In the genomic region with DNA sequence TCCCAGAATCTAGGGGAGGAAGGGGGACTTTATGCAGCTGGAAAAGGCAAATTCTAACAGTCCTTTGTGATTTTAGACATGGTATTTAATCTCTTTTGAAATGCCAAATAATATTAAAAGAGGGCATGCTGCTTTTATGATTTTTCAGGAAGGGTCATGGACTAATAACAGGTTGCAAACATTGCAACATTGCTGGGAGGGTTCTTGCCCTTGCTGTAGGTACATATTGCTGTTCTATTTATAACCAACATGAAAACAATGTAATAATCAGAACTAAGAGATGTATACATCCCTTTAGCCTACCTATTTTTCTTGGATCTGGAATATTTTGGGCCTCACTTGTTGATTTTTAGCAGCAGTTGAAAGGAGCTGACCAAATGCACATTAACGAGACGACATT, we compare ENCODE assay signal across 15 cellular contexts.
DNase-seq lines count a peak whose midpoint lies in the region; ATAC-seq and TF ChIP-seq lines count a peak whose summit lies in the region.
"Had no signal": no experiment of that assay in that cellular context is flagged by ENCODE, and none has a peak within 500 bp of the region (broad histone marks: within the 10 kb centered on the region; RNA-seq: fewer than 3 reads in every experiment).

No MANE protein-coding gene starts in this region.

- no peak overlapping the region for H3K4me3 ChIP-seq in MM.1S (ENCODE audit: low read length)
- H3K4me3 ChIP-seq in endodermal cell (ENCODE audit: low read length) = no peak overlapping the region
- H3K4me3 ChIP-seq in neural progenitor cell = no peak overlapping the region
- no peak overlapping the region for H3K4me3 ChIP-seq in gastroesophageal sphincter
- H3K4me3 ChIP-seq: SJCRH30 had no signal

- peaks cover 39% of the 10 kb centered on the region for H3F3A ChIP-seq in MM.1S (ENCODE audit: insufficient read depth, low read length)
- H3F3A ChIP-seq in neural progenitor cell (ENCODE audit: low read depth) = no peaks in the 10 kb centered on the region

- ATAC-seq in HG03095 (IDR thresholded peaks at IDR 0.05; ENCODE audit: unreplicated experiment) (no peak), gastroesophageal sphincter (no peak)
- ATAC-seq: PC-3 had no signal

- H3K36me3 Mint-ChIP-seq in endodermal cell (ENCODE audit: low read depth) (no peaks in the 10 kb centered on the region), neural progenitor cell (no peaks in the 10 kb centered on the region), type B pancreatic cell (no peaks in the 10 kb centered on the region)
- H3K36me3 Mint-ChIP-seq: CD4-positive, CD25-positive, alpha-beta regulatory T cell had no signal

- no peak for DNase-seq in MM.1S
- DNase-seq in endodermal cell = no peak
- DNase-seq in neural progenitor cell (ENCODE audit: low spot score) = no peak
- DNase-seq in type B pancreatic cell (ENCODE audit: extremely low spot score, unreplicated experiment) = no peak
- DNase-seq in effector CD8-positive, alpha-beta T cell (lab: John Stamatoyannopoulos, UW) = no peak
- DNase-seq: CD4-positive, CD25-positive, alpha-beta regulatory T cell; NCI-H1417 treated with DMSO at 0.1 percent for 48 hours; NCI-H1930; NCI-H2171; PC-3; SJCRH30 had no signal

- H3K79me2 ChIP-seq in MM.1S (ENCODE audit: low read length) (no peaks in the 10 kb centered on the region), neural progenitor cell (ENCODE audit: low read depth) (no peaks in the 10 kb centered on the region)

- H3K27me3 ChIP-seq in MM.1S (replicated peaks; ENCODE audit: insufficient read depth, low read length) (no peaks in the 10 kb centered on the region), endodermal cell (ENCODE audit: control insufficient read depth, insufficient read depth, low read length, poor library complexity, severe bottlenecking) (no peaks in the 10 kb centered on the region), neural progenitor cell (no peaks in the 10 kb centered on the region), gastroesophageal sphincter (no peaks in the 10 kb centered on the region)
- H3K27me3 ChIP-seq: SJCRH30 had no signal

- H3K4me1 ChIP-seq in MM.1S (ENCODE audit: low read length) (peaks cover 54% of the 10 kb centered on the region), endodermal cell (ENCODE audit: control insufficient read depth, insufficient read depth, low read length) (no peaks in the 10 kb centered on the region), neural progenitor cell (peaks cover 10% of the 10 kb centered on the region), gastroesophageal sphincter (peaks cover 0 to 49% (median 3%) of the 10 kb centered on the region in 3 donors)
- H3K4me1 ChIP-seq: SJCRH30 had no signal

- H3K9ac ChIP-seq in MM.1S (ENCODE audit: low read length) (peak overlapping the region; percentile 61; the same call in 1 of the 2 replicates), endodermal cell (ENCODE audit: extremely low read depth, low read length, poor library complexity, severe bottlenecking) (no peak overlapping the region), neural progenitor cell (no peak overlapping the region)

- peak overlapping the region; percentile 51; the same call in 1 of the 2 replicates for H3K4me2 ChIP-seq in MM.1S (ENCODE audit: low read depth, low read length)
- no peak overlapping the region for H3K4me2 ChIP-seq in neural progenitor cell

- no peaks in the 10 kb centered on the region for H3K9me2 ChIP-seq in MM.1S (replicated peaks; ENCODE audit: insufficient read depth, low read length)

- H3K36me3 ChIP-seq in MM.1S (replicated peaks; ENCODE audit: insufficient read depth, low read length) = no peaks in the 10 kb centered on the region
- H3K36me3 ChIP-seq in endodermal cell (ENCODE audit: control insufficient read depth, insufficient read depth, low read length) = no peaks in the 10 kb centered on the region
- H3K36me3 ChIP-seq in neural progenitor cell = no peaks in the 10 kb centered on the region
- H3K36me3 ChIP-seq in gastroesophageal sphincter = no peaks in the 10 kb centered on the region
- H3K36me3 ChIP-seq: SJCRH30 had no signal

- no peak for TF ChIP-seq POLR2A in gastroesophageal sphincter (IDR thresholded peaks at IDR 0.05)

- no peaks in the 10 kb centered on the region for H3K9me3 ChIP-seq in MM.1S (replicated peaks; ENCODE audit: insufficient read depth, low read length)
- no peaks in the 10 kb centered on the region for H3K9me3 ChIP-seq in endodermal cell (ENCODE audit: control insufficient read depth, low read length)
- H3K9me3 ChIP-seq in neural progenitor cell (ENCODE audit: low read depth) = no peaks in the 10 kb centered on the region
- no peaks in the 10 kb centered on the region for H3K9me3 ChIP-seq in gastroesophageal sphincter
- H3K9me3 ChIP-seq: SJCRH30 had no signal

- H2AFZ ChIP-seq in MM.1S (ENCODE audit: low read length) = peak overlapping the region; percentile 53; the same call in 1 of the 2 replicates
- no peak overlapping the region for H2AFZ ChIP-seq in neural progenitor cell (replicated peaks)

- 83% methylated on average over 2 of the region's 2 CpGs; no CpG with 5 or more reads in 1 of the 2 experiments for WGBS in endodermal cell (ENCODE audit: insufficient coverage in 1 of 2, insufficient read length in 1 of 2), 2 experiments
- WGBS in gastroesophageal sphincter (ENCODE audit: low coverage in 1 of 2), 2 donors = 19 to 85% methylated on average over 2 of the region's 2 CpGs

- H3K4me3 Mint-ChIP-seq in endodermal cell (no peak overlapping the region), neural progenitor cell (peak overlapping the region; percentile 70), type B pancreatic cell (peak overlapping the region; percentile 37)
- H3K4me3 Mint-ChIP-seq: CD4-positive, CD25-positive, alpha-beta regulatory T cell had no signal

- peaks cover 6% of the 10 kb centered on the region for H3K4me1 Mint-ChIP-seq in endodermal cell
- peaks cover 23% of the 10 kb centered on the region for H3K4me1 Mint-ChIP-seq in neural progenitor cell
- peaks cover 10% of the 10 kb centered on the region for H3K4me1 Mint-ChIP-seq in type B pancreatic cell (ENCODE audit: unreplicated experiment)
- H3K4me1 Mint-ChIP-seq: CD4-positive, CD25-positive, alpha-beta regulatory T cell had no signal

- no peak for TF ChIP-seq CTCF in MM.1S (IDR thresholded peaks at IDR 0.05; ENCODE audit: low read length)
- no peak for TF ChIP-seq CTCF in endodermal cell (conservative IDR thresholded peaks at IDR 0.05)
- TF ChIP-seq CTCF in neural progenitor cell (IDR thresholded peaks at IDR 0.05) = no peak
- TF ChIP-seq CTCF in type B pancreatic cell (conservative IDR thresholded peaks at IDR 0.05) = no peak
- TF ChIP-seq CTCF in gastroesophageal sphincter (IDR thresholded peaks at IDR 0.05) = no peak

- H4K20me1 ChIP-seq in MM.1S (ENCODE audit: insufficient read depth, low read length) = no peaks in the 10 kb centered on the region
- no peaks in the 10 kb centered on the region for H4K20me1 ChIP-seq in neural progenitor cell (ENCODE audit: low read depth)

- peaks cover 2% of the 10 kb centered on the region for H3K27me3 Mint-ChIP-seq in endodermal cell (ENCODE audit: insufficient read depth)
- H3K27me3 Mint-ChIP-seq in neural progenitor cell (ENCODE audit: insufficient read depth, low read depth) = peaks cover 4% of the 10 kb centered on the region
- H3K27me3 Mint-ChIP-seq in type B pancreatic cell = peaks cover 28% of the 10 kb centered on the region

- no peaks in the 10 kb centered on the region for H3K9me3 Mint-ChIP-seq in endodermal cell
- no peaks in the 10 kb centered on the region for H3K9me3 Mint-ChIP-seq in neural progenitor cell
- H3K9me3 Mint-ChIP-seq in type B pancreatic cell = no peaks in the 10 kb centered on the region

- no peak overlapping the region for H3K27ac Mint-ChIP-seq in endodermal cell
- H3K27ac Mint-ChIP-seq in neural progenitor cell = peak overlapping the region; percentile 67
- peak overlapping the region; percentile 21 for H3K27ac Mint-ChIP-seq in type B pancreatic cell
- H3K27ac Mint-ChIP-seq: CD4-positive, CD25-positive, alpha-beta regulatory T cell had no signal

- TF ChIP-seq EP300 in gastroesophageal sphincter (IDR thresholded peaks at IDR 0.05) = no peak

- H3K27ac ChIP-seq in MM.1S (ENCODE audit: low read length) (peak overlapping the region; percentile 95), endodermal cell (ENCODE audit: low read depth, low read length) (peak overlapping the region; percentile 63), neural progenitor cell (no peak overlapping the region), gastroesophageal sphincter (peak overlapping the region in 2 of 4 donors; percentile 40 to 42)
- H3K27ac ChIP-seq: HL-60, RWPE1, SJCRH30 had no signal
